In the genomic region with DNA sequence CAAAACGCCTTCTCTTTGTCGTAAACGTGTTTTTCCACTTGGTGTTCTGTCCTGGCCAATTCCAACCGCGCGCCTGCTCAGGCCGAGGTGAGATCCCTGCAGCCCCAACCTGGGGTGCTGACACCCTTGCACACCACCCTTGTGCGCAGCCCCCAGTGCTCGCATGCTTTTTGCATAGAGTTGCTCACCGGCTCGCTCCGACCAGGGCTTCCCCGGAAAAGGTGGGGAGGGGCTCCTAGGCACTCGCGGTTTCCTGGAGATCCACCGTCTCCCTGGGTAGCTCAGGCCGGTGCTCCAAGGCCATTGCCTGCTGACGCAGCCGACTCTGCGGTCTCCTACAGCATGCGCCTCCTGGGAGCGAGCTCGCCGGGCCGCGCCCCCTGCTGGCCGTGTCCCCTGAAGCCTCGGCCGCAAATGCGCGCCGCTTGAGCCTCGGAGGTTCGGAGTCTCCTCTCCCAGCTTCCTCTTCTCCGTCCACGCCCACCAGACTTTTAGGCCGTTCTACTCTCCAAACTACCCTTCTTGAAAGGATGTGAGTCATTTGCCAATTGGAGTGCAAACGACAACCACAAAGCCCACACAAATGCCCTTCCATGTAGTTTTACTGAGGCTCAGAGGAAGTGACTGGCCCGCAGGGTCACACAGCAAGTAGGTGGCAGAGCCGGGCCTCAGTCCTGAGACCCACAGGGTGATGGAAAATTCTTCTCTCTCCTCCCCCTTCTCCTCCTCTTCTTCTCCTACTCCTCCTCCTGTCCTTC, we compare ENCODE assay signal across 8 cellular contexts. TPM values are rescaled to one million over a fixed set of nuclear protein-coding genes. Genes with fewer than 3 reads are reported as not detected.
DNase-seq lines count a peak whose midpoint lies in the region; ATAC-seq and TF ChIP-seq lines count a peak whose summit lies in the region.

No MANE protein-coding gene starts in this region.

- no peaks in the 10 kb centered on the region for H3K9me3 ChIP-seq in BE2C
- H3K9me3 ChIP-seq in liver (ENCODE audit: control insufficient read depth in 4 of 4, low read length in 3 of 4): no peaks in the 10 kb centered on the region

- H3K27ac ChIP-seq in dorsolateral prefrontal cortex (peak overlapping the region in 48 of 59 donors; percentile 4 to 83 (median 53)), liver (ENCODE audit: low read depth in 1 of 2, low read length in 2 of 2) (no peak overlapping the region)

- H3K36me3 ChIP-seq in BE2C (no peaks in the 10 kb centered on the region), liver (ENCODE audit: control insufficient read depth in 4 of 4, insufficient read depth in 3 of 4, low read depth in 1 of 4, low read length in 3 of 4) (no peaks in the 10 kb centered on the region)

- TF ChIP-seq RAD21 in liver (IDR thresholded peaks at IDR 0.05): peak; percentile 66 to 82

- peak; percentile 91 for TF ChIP-seq CTCF in BE2C (IDR thresholded peaks at IDR 0.05; ENCODE audit: low read depth, low read length)
- TF ChIP-seq CTCF in dorsolateral prefrontal cortex (IDR thresholded peaks at IDR 0.05 in 54 of 56, conservative IDR thresholded peaks at IDR 0.05 in 2 of 56; ENCODE audit: low read depth in 1 of 56, partially characterized antibody in 56 of 56): peak; percentile 77 to 98 (median 93)
- peak; percentile 78 for TF ChIP-seq CTCF in liver (IDR thresholded peaks at IDR 0.05; ENCODE audit: low read depth, low read length, missing input control)

- H3K9ac ChIP-seq in liver (ENCODE audit: low read depth in 1 of 2, low read length in 2 of 2): no peak overlapping the region

- intact Hi-C loops in dorsolateral prefrontal cortex (cut with DNase I): loop anchor here in 1 of 2 donors (5.0 to 10.0 kb wide), 2 partner anchors 41 to 468 kb away; partner anchors contain the start of gene NAE1

- peak; percentile 80 for ATAC-seq in GM19025 (IDR thresholded peaks at IDR 0.05; ENCODE audit: low read depth, unreplicated experiment)
- peak; percentile 78 for ATAC-seq in HG03342 (IDR thresholded peaks at IDR 0.05; ENCODE audit: unreplicated experiment)

- H3K4me1 ChIP-seq in BE2C: peaks cover 4% of the 10 kb centered on the region; the same call in 1 of the 2 replicates
- peaks cover 0 to 10% (median 5%) of the 10 kb centered on the region in 4 donors for H3K4me1 ChIP-seq in liver (ENCODE audit: control insufficient read depth in 4 of 4, insufficient read depth in 4 of 4, low read length in 3 of 4)

- peak; percentile 92 for DNase-seq in BE2C
- peak; percentile 64 for DNase-seq in NCI-H526 treated with DMSO at 0.1 percent for 48 hours (lab: John Stamatoyannopoulos, UW)
- DNase-seq in activated CD4-positive, alpha-beta T cell treated with anti-CD3 and anti-CD28 coated beads, Interleukin-2, amount 50 U/mL, for 24 hours (ENCODE audit: low read depth in 1 of 2, low spot score in 1 of 2): peak; percentile 65 to 89
- peak; percentile 75 to 94 (median 87) for DNase-seq in dorsolateral prefrontal cortex
- peak; percentile 87 for DNase-seq in stimulated activated CD4-positive, alpha-beta T cell treated with anti-CD3 and anti-CD28 coated beads, Interleukin-4, amount 100 ng/mL, for 1 hour

- H3K27me3 ChIP-seq in BE2C: no peaks in the 10 kb centered on the region
- no peaks in the 10 kb centered on the region for H3K27me3 ChIP-seq in dorsolateral prefrontal cortex
- H3K27me3 ChIP-seq in liver (ENCODE audit: control insufficient read depth in 4 of 4, insufficient read depth in 4 of 4, low read length in 3 of 4): no peaks in the 10 kb centered on the region

- H3K4me3 ChIP-seq in BE2C (ENCODE audit: low read depth, low read length): peak overlapping the region; percentile 30
- H3K4me3 ChIP-seq in dorsolateral prefrontal cortex: peak overlapping the region; percentile 17 to 73 (median 57)
- H3K4me3 ChIP-seq in liver (ENCODE audit: low read depth in 1 of 3, low read length in 3 of 3): peak overlapping the region in 2 of 3 donors; percentile 15 to 42

- 8% methylated on average over 40 of the region's 40 CpGs for WGBS in liver

TF ChIP-seq in liver, 16 proteins besides CTCF, POLR2A, EP300 and RAD21:
- TF ChIP-seq SP1 (IDR thresholded peaks at IDR 0.05): peak; percentile 43
- TF ChIP-seq TAF1 (conservative IDR thresholded peaks at IDR 0.05): no peak
- TF ChIP-seq JUND (IDR thresholded peaks at IDR 0.05): peak in 1 of 2 donors; percentile 29
- peak; percentile 29 for TF ChIP-seq MAX (IDR thresholded peaks at IDR 0.05)
TF ChIP-seq in liver: peak in this region for 3.

RNA-seq across cellular contexts. Expression of gene PDP2, which starts 7.2 kb away (rescaled TPM):
- 15.8 TPM for polyA plus RNA-seq in BE2C (2012; ENCODE audit: insufficient read depth, insufficient read length, low read depth)
- total RNA-seq in dorsolateral prefrontal cortex: 10 to 100 TPM; 18.3 to 46.8 (median 28.7) TPM
- total RNA-seq in liver: 1 to 10 TPM; 7.8 to 9.4 TPM
- 1 to 10 TPM; 2.3 to 4.4 TPM for polyA plus RNA-seq in liver

RNA-seq across cellular contexts. Expression of gene CA7, which starts 28.9 kb away (rescaled TPM):
- polyA plus RNA-seq in BE2C (2012; ENCODE audit: insufficient read depth, insufficient read length, low read depth): not detected
- 10 to 100 TPM in 50 of 120 experiments, 1 to 10 TPM in 70; 2.2 to 16.0 (median 9.4) TPM for total RNA-seq in dorsolateral prefrontal cortex
- not detected for total RNA-seq in liver
- not detected for polyA plus RNA-seq in liver

RNA-seq across cellular contexts. Expression of gene NAE1, which starts 42.3 kb away (rescaled TPM):
- 39.2 TPM for polyA plus RNA-seq in BE2C (2012; ENCODE audit: insufficient read depth, insufficient read length, low read depth)
- 100 to 1,000 TPM in 1 of 120 experiments, 10 to 100 TPM in 119; 42.3 to 101 (median 76.7) TPM for total RNA-seq in dorsolateral prefrontal cortex
- 10 to 100 TPM; 24.1 to 26.4 TPM for total RNA-seq in liver
- 10 to 100 TPM; 12.3 to 23.8 TPM for polyA plus RNA-seq in liver

RNA-seq across cellular contexts. Expression of gene CDH16, which starts 45.6 kb away (rescaled TPM):
- polyA plus RNA-seq in BE2C (2012; ENCODE audit: insufficient read depth, insufficient read length, low read depth): not detected
- under 1 TPM in 1 of 120 experiments, not detected in 119; 0.60 TPM for total RNA-seq in dorsolateral prefrontal cortex
- under 1 TPM in 1 of 2 donors, not detected in 1; 0.56 TPM for total RNA-seq in liver
- not detected for polyA plus RNA-seq in liver

RNA-seq across cellular contexts. Expression of gene RRAD, which starts 52.2 kb away (rescaled TPM):
- 15.8 TPM for polyA plus RNA-seq in BE2C (2012; ENCODE audit: insufficient read depth, insufficient read length, low read depth)
- 10 to 100 TPM in 2 of 120 experiments, 1 to 10 TPM in 108, under 1 TPM in 10; 0.55 to 13.8 (median 2.0) TPM for total RNA-seq in dorsolateral prefrontal cortex
- total RNA-seq in liver: under 1 TPM; 0.14 to 0.50 TPM
- polyA plus RNA-seq in liver: under 1 TPM; 0.58 to 0.61 TPM

Comparison
In these comparisons a context has a peak if more than half of its experiments do, and no peak if none do; other contexts are left out.
1. H3K27ac ChIP-seq: peak in dorsolateral prefrontal cortex (48 of 59); none in liver (0 of 2).
2. Peak in every context shown above with its lines, with median percentiles within 50 percentile points of each other: DNase-seq, H3K4me3 ChIP-seq and CTCF ChIP-seq.